Comparison of ENCODE assay signal across 8 cellular contexts in the genomic region with DNA sequence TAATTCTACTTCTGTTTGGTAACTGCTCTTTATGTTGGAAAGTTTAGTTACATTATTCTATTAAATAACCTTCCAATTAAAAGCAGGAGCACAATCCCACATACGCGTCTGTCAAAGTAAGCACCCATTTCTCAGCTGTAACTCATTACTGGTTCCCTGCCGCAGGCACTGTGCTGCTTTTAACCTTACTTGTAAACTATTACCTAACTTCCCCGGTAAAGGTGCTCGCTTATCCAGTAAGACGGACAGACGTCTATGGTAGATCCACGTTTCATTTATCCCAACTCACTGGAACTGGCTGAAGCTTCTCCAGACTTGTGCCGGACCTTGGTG. TPM values are rescaled to one million over a fixed set of nuclear protein-coding genes. Genes with fewer than 3 reads are reported as not detected.
DNase-seq lines count a peak whose midpoint lies in the region; ATAC-seq, FAIRE-seq and TF ChIP-seq lines count a peak whose summit lies in the region.

No MANE protein-coding gene starts in this region.

- DNase-seq in BE2C (no peak), HL-60 (ENCODE audit: low read depth in 1 of 2, low spot score in 1 of 2) (no peak), bronchial epithelial cell (ENCODE audit: low read depth) (peak; percentile 30), dedifferentiated amniotic fluid mesenchymal stem cell (ENCODE audit: extremely low spot score) (no peak), SIG-M5 (lab: John Stamatoyannopoulos, UW) (no peak), mucosa of gallbladder (ENCODE audit: low spot score) (no peak)

- ATAC-seq in GM19397 (IDR thresholded peaks at IDR 0.05; ENCODE audit: unreplicated experiment), result peak; percentile 0

- H3K27me3 ChIP-seq in BE2C (no peaks in the 10 kb centered on the region; the same call in 1 of the 2 replicates), HL-60 (ENCODE audit: insufficient read depth, poor library complexity, severe bottlenecking) (no peaks in the 10 kb centered on the region), bronchial epithelial cell (ENCODE audit: control insufficient read depth, insufficient read depth, low read length) (peaks cover 5% of the 10 kb centered on the region), muscle layer of colon (ENCODE audit: control insufficient read depth in 1 of 2, insufficient read depth in 2 of 2, low read length in 2 of 2) (no peaks in the 10 kb centered on the region)

- H3K9ac ChIP-seq in muscle layer of colon (ENCODE audit: low read length), result peak overlapping the region; percentile 93

- no peaks in the 10 kb centered on the region for H3K36me3 ChIP-seq in BE2C
- no peaks in the 10 kb centered on the region for H3K36me3 ChIP-seq in bronchial epithelial cell (ENCODE audit: control insufficient read depth, insufficient read depth, low read length)
- H3K36me3 ChIP-seq in muscle layer of colon (ENCODE audit: insufficient read depth, low read length), result no peaks in the 10 kb centered on the region

- no peak overlapping the region for H3K27ac ChIP-seq in HL-60 (replicated peaks)
- peak overlapping the region; percentile 22 for H3K27ac ChIP-seq in muscle layer of colon (ENCODE audit: low read depth, low read length)

- no peak for FAIRE-seq in bronchial epithelial cell (lab: Jason Lieb, UNC)

- no peaks in the 10 kb centered on the region for H3K4me1 ChIP-seq in BE2C
- H3K4me1 ChIP-seq in muscle layer of colon (ENCODE audit: insufficient read depth, low read length), result peaks cover 10% of the 10 kb centered on the region

- peak overlapping the region; percentile 59 for H3K4me3 ChIP-seq in BE2C (ENCODE audit: low read depth, low read length)
- H3K4me3 ChIP-seq in HL-60 (replicated peaks; ENCODE audit: insufficient read depth, low read length), result peak overlapping the region; percentile 66
- H3K4me3 ChIP-seq in bronchial epithelial cell (ENCODE audit: low read depth, low read length), result peak overlapping the region; percentile 39
- H3K4me3 ChIP-seq in muscle layer of colon (ENCODE audit: low read depth in 1 of 2, low read length in 2 of 2), result peak overlapping the region; percentile 83 to 100

- TF ChIP-seq CTCF in BE2C (IDR thresholded peaks at IDR 0.05; ENCODE audit: low read depth, low read length) (no peak), HL-60 (IDR thresholded peaks at IDR 0.05; ENCODE audit: insufficient read depth, low read length) (no peak), bronchial epithelial cell (IDR thresholded peaks at IDR 0.05; ENCODE audit: insufficient read depth, low read length, severe bottlenecking) (no peak)

- H3K9me3 ChIP-seq in BE2C (no peaks in the 10 kb centered on the region; the same call in 1 of the 2 replicates), muscle layer of colon (ENCODE audit: low read length) (no peaks in the 10 kb centered on the region)

RNA-seq across cellular contexts. Expression of a gene that starts 0.5 kb away (rescaled TPM):
- 2.8 TPM for polyA plus RNA-seq in BE2C (2012; ENCODE audit: insufficient read depth, insufficient read length, low read depth)
- total RNA-seq in bronchial epithelial cell (0.26 and 1.4 TPM in 2 replicates), mucosa of gallbladder (18.0 TPM)

RNA-seq across cellular contexts. Expression of a gene that starts 41.5 kb away (rescaled TPM):
- not detected for polyA plus RNA-seq in BE2C (2012; ENCODE audit: insufficient read depth, insufficient read length, low read depth)
- total RNA-seq in bronchial epithelial cell (0.26 and 0.64 TPM in 2 replicates), mucosa of gallbladder (21.5 TPM)

Comparison
In these comparisons a context has a peak if more than half of its experiments do, and no peak if none do; other contexts are left out.
1. H3K4me3 ChIP-seq: peak in every context shown above with its lines; median percentile 92 in muscle layer of colon; 66 in HL-60; 59 in BE2C; 39 in bronchial epithelial cell.
2. RNA of a gene that starts 41.5 kb away (total RNA-seq): 21.5 TPM in mucosa of gallbladder (single experiment); 0.26 to 0.64 TPM in bronchial epithelial cell; every median in the first group is over 10 times any median in the second.